In genomic region chr11:111303476-111303875, GRCh38 we compare ENCODE assay signal across 10 cellular contexts. TPM values are rescaled to one million over a fixed set of nuclear protein-coding genes. Genes with fewer than 3 reads are reported as not detected.
DNase-seq lines count a peak whose midpoint lies in the region; ATAC-seq and TF ChIP-seq lines count a peak whose summit lies in the region.
"Had no signal": no experiment of that assay in that cellular context is flagged by ENCODE, and none has a peak within 500 bp of the region (broad histone marks: within the 10 kb centered on the region; RNA-seq: fewer than 3 reads in every experiment).

No MANE protein-coding gene starts in this region.

- no peaks in the 10 kb centered on the region for H3K27me3 Mint-ChIP-seq in Caco-2 (ENCODE audit: insufficient read depth, unreplicated experiment)

- peak; percentile 56 to 69 for DNase-seq in Caco-2
- peak; percentile 39 for DNase-seq in NCI-H1436 treated with DMSO at 0.1 percent for 48 hours (lab: John Stamatoyannopoulos, UW)
- peak; percentile 66 to 97 for DNase-seq in PC-9
- DNase-seq in activated naive CD4-positive, alpha-beta T cell treated with anti-CD3 and anti-CD28 coated beads, Interleukin-2, amount 50 U/mL, for 16 hours, result no peak
- DNase-seq in COR-L47 (lab: John Stamatoyannopoulos, UW), result no peak
- no peak for DNase-seq in UCSD-AML1 (lab: John Stamatoyannopoulos, UW; ENCODE audit: unreplicated experiment)
- DNase-seq: occipital lobe had no signal

- no peaks in the 10 kb centered on the region for H3K9me2 ChIP-seq in PC-9 (ENCODE audit: insufficient read depth)

- H3K4me3 ChIP-seq in Caco-2 (ENCODE audit: low read depth, low read length) (no peak overlapping the region), PC-9 (no peak overlapping the region), liver (ENCODE audit: low read depth in 1 of 3, low read length in 3 of 3) (no peak overlapping the region)

- H3K4me3 Mint-ChIP-seq in Caco-2 (ENCODE audit: unreplicated experiment), result peak overlapping the region; percentile 13
- H3K4me3 Mint-ChIP-seq: dendritic cell treated with granulocyte-macrophage colony-stimulating factor and Interleukin-4, amounts not matched to agents 40 ng/mL and 50 ng/mL, for 4 days had no signal

- H3K9me3 Mint-ChIP-seq in Caco-2 (ENCODE audit: unreplicated experiment), result no peaks in the 10 kb centered on the region
- H3K9me3 Mint-ChIP-seq: dendritic cell treated with granulocyte-macrophage colony-stimulating factor and Interleukin-4, amounts not matched to agents 40 ng/mL and 50 ng/mL, for 4 days had no signal

- no peak overlapping the region for H3K27ac Mint-ChIP-seq in Caco-2 (ENCODE audit: unreplicated experiment)
- H3K27ac Mint-ChIP-seq: dendritic cell treated with granulocyte-macrophage colony-stimulating factor and Interleukin-4, amounts not matched to agents 40 ng/mL and 50 ng/mL, for 4 days had no signal

- H3K27ac ChIP-seq in PC-9, result peak overlapping the region; percentile 68
- H3K27ac ChIP-seq in liver (ENCODE audit: low read depth in 1 of 2, low read length in 2 of 2), result peak overlapping the region in 1 of 2 donors; percentile 45

- CTCF ChIA-PET in Caco-2 (lab: Charles Lee) (interaction anchor here (0.6 to 2.3 kb wide), 8 partner anchors 17 to 143 kb away, joined by 3 to 18 read pairs (median 4); no protein-coding TSS in a partner anchor), PC-9 (lab: Charles Lee) (interaction anchor here (0.7 to 0.8 kb wide), 2 partner anchors 16 to 74 kb away, joined by 4 read pairs; no protein-coding TSS in a partner anchor)

- H3K36me3 Mint-ChIP-seq in Caco-2 (ENCODE audit: insufficient read depth, unreplicated experiment), result no peaks in the 10 kb centered on the region

- TF ChIP-seq CTCF in Caco-2 (IDR thresholded peaks at IDR 0.05; ENCODE audit: insufficient read depth in 1 of 2, low read depth in 1 of 2, low read length in 1 of 2, severe bottlenecking in 1 of 2, unreplicated experiment in 1 of 2), result no peak
- TF ChIP-seq CTCF in PC-9 (conservative IDR thresholded peaks at IDR 0.05), result no peak
- no peak for TF ChIP-seq CTCF in liver (IDR thresholded peaks at IDR 0.05; ENCODE audit: low read depth, low read length, missing input control)

- WGBS in liver, result 22% methylated on average over 4 of the region's 4 CpGs

- no TSS peak for BruUV-seq in Caco-2 (replicated peaks; lab: Mats Ljungman, UMichigan)
- no TSS peak for BruUV-seq in PC-9 (replicated peaks; lab: Mats Ljungman, UMichigan)

- H3K79me2 ChIP-seq in PC-9 (ENCODE audit: low read depth), result no peaks in the 10 kb centered on the region

- intact Hi-C loops in Caco-2 (cut with micrococcal nuclease; ENCODE audit: unreplicated experiment) (loop anchor here (1.0 kb wide), 2 partner anchors 32 to 57 kb away; no protein-coding TSS in a partner anchor), PC-9 (cut with micrococcal nuclease; ENCODE audit: unreplicated experiment) (loop anchor here (1.0 to 10.0 kb wide), 2 partner anchors 25 to 61 kb away; no protein-coding TSS in a partner anchor)

- peak; percentile 42 to 54 for TF ChIP-seq RAD21 in liver (IDR thresholded peaks at IDR 0.05)

- H3K4me1 Mint-ChIP-seq in Caco-2 (ENCODE audit: low read depth, unreplicated experiment), result peaks cover 47% of the 10 kb centered on the region

- peaks cover 63% of the 10 kb centered on the region for H3K4me1 ChIP-seq in Caco-2
- H3K4me1 ChIP-seq in PC-9 (replicated peaks; ENCODE audit: insufficient read depth), result peaks cover 45% of the 10 kb centered on the region
- peaks cover 10 to 55% (median 53%) of the 10 kb centered on the region in 4 donors for H3K4me1 ChIP-seq in liver (ENCODE audit: control insufficient read depth in 4 of 4, insufficient read depth in 4 of 4, low read length in 3 of 4)

- H3K27me3 ChIP-seq in Caco-2 (replicated peaks; ENCODE audit: control insufficient read depth, insufficient read depth, low read length) (no peaks in the 10 kb centered on the region), PC-9 (ENCODE audit: insufficient read depth, low read depth) (no peaks in the 10 kb centered on the region), liver (ENCODE audit: control insufficient read depth in 4 of 4, insufficient read depth in 4 of 4, low read length in 3 of 4) (no peaks in the 10 kb centered on the region)

- H3K9ac ChIP-seq in liver (ENCODE audit: low read depth in 1 of 2, low read length in 2 of 2), result no peak overlapping the region

- no peaks in the 10 kb centered on the region for H4K20me1 ChIP-seq in PC-9 (ENCODE audit: insufficient read depth)

- H3F3A ChIP-seq in PC-9 (ENCODE audit: insufficient read depth, low read depth), result peaks cover 22% of the 10 kb centered on the region

- H3K4me2 ChIP-seq in PC-9, result peak overlapping the region; percentile 58

- POLR2A ChIA-PET in Caco-2 (lab: Charles Lee), result interaction anchor here (0.6 to 1.2 kb wide), 4 partner anchors 30 to 1087 kb away, joined by 3 read pairs; no protein-coding TSS in a partner anchor
- POLR2A ChIA-PET in PC-9 (lab: Charles Lee; ENCODE audit: unreplicated experiment), result interaction anchor here (0.5 to 0.7 kb wide), 5 partner anchors 11 to 25 kb away, joined by 3 to 20 read pairs (median 3); no protein-coding TSS in a partner anchor

- ATAC-seq in HG02588 (IDR thresholded peaks at IDR 0.05; ENCODE audit: unreplicated experiment), result no peak

- H2AFZ ChIP-seq in PC-9, result peak overlapping the region; percentile 46

- H3K9me3 ChIP-seq in Caco-2 (no peaks in the 10 kb centered on the region), PC-9 (ENCODE audit: insufficient read depth, low read depth) (no peaks in the 10 kb centered on the region), liver (ENCODE audit: control insufficient read depth in 4 of 4, low read length in 3 of 4) (no peaks in the 10 kb centered on the region)

- H3K36me3 ChIP-seq in Caco-2 (ENCODE audit: control insufficient read depth, insufficient read depth, low read length), result no peaks in the 10 kb centered on the region
- no peaks in the 10 kb centered on the region for H3K36me3 ChIP-seq in PC-9 (ENCODE audit: low read depth)
- H3K36me3 ChIP-seq in liver (ENCODE audit: control insufficient read depth in 4 of 4, insufficient read depth in 3 of 4, low read depth in 1 of 4, low read length in 3 of 4), result no peaks in the 10 kb centered on the region

TF ChIP-seq in liver, 16 proteins besides CTCF, POLR2A, EP300 and RAD21:
- TF ChIP-seq TAF1 (conservative IDR thresholded peaks at IDR 0.05) (no peak), GABPA (IDR thresholded peaks at IDR 0.05 in 1 of 2, conservative IDR thresholded peaks at IDR 0.05 in 1 of 2) (no peak), RXRA (IDR thresholded peaks at IDR 0.05) (peak; percentile 62 to 79), EGR1 (IDR thresholded peaks at IDR 0.05; ENCODE audit: low read depth in 2 of 2) (peak in 1 of 2 donors; percentile 31), ATF3 (IDR thresholded peaks at IDR 0.05) (no peak), JUND (IDR thresholded peaks at IDR 0.05) (peak in 1 of 2 donors; percentile 33), HNF4A (conservative IDR thresholded peaks at IDR 0.05) (peak; percentile 55 to 66), FOXA1 (IDR thresholded peaks at IDR 0.05) (no peak), SP1 (IDR thresholded peaks at IDR 0.05) (peak; percentile 68), YY1 (IDR thresholded peaks at IDR 0.05) (peak; percentile 61), MAX (IDR thresholded peaks at IDR 0.05) (peak; percentile 69), FOXA2 (IDR thresholded peaks at IDR 0.05) (no peak)
- TF ChIP-seq, protein P1, sequence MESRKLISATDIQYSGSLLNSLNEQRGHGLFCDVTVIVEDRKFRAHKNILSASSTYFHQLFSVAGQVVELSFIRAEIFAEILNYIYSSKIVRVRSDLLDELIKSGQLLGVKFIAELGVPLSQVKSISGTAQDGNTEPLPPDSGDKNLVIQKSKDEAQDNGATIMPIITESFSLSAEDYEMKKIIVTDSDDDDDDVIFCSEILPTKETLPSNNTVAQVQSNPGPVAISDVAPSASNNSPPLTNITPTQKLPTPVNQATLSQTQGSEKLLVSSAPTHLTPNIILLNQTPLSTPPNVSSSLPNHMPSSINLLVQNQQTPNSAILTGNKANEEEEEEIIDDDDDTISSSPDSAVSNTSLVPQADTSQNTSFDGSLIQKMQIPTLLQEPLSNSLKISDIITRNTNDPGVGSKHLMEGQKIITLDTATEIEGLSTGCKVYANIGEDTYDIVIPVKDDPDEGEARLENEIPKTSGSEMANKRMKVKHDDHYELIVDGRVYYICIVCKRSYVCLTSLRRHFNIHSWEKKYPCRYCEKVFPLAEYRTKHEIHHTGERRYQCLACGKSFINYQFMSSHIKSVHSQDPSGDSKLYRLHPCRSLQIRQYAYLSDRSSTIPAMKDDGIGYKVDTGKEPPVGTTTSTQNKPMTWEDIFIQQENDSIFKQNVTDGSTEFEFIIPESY (IDR thresholded peaks at IDR 0.05), result peak; percentile 28
TF ChIP-seq in liver: peak in this region for 8.

RNA-seq across cellular contexts. Expression of gene POU2AF3, which starts 5.1 kb away (rescaled TPM):
- 7.0 and 8.6 TPM in 2 replicates for total RNA-seq in Caco-2 (2022)
- 3.0 and 3.9 TPM in 2 replicates for total RNA-seq in PC-9 (2021)
- under 1 TPM; 0.17 to 0.65 TPM for total RNA-seq in liver
- polyA plus RNA-seq in liver, result under 1 TPM; 0.33 to 0.68 TPM

RNA-seq across cellular contexts. Expression of gene POU2AF2, which starts 58.0 kb away (rescaled TPM):
- total RNA-seq in Caco-2 (2022) (not detected in 2 replicates), PC-9 (2021) (not detected in 2 replicates), liver (not detected)
- not detected for polyA plus RNA-seq in liver
- total RNA-seq: occipital lobe had no signal

Comparison
In these comparisons a context has a peak if more than half of its experiments do, and no peak if none do; other contexts are left out.
1. DNase-seq: peak in Caco-2 (2 of 2), NCI-H1436 treated with DMSO at 0.1 percent for 48 hours (single experiment) and PC-9 (2 of 2); none in activated naive CD4-positive, alpha-beta T cell treated with anti-CD3 and anti-CD28 coated beads, Interleukin-2, amount 50 U/mL, for 16 hours (single experiment), COR-L47 (single experiment) and UCSD-AML1 (single experiment).